In the genomic region with DNA sequence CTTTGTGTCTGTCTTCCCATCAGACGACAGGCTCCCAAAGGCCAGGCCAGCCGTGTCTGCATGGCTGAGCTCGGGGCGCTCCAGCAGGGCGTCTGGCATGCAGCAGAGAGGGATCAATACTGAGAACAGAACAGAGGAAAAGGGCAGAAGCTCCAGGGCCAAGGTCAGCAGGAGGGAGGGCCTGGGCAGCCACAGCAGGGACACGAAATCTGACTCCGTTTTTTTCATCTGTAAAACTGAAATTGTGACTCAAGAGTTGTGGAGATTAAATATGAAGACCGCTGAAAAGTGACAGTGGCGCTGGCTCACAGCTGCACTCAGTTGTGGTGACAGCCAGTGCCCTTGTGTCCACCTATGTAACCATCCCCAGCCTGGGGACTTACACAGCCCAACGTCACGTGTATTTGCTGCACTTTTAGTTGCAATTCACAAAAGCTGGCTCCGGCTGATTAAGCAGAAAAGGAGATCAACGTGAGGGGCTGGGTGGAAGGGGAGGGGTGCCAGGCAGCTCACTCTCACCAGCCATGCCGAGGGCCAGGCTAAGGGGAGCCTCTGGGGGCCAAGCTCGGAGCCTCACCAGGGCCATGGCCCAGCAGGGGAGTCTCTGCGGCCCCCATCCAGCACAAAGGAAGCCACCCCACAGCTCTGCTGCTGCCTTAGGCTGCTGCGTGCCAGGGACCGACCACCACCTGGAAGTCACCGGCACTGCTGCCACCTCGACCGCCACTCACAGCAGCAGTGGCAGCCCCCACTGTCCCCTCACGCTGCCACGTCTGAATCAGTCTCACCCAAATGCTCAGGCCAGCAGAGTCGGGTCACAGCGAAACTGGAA, we compare ENCODE assay signal across 1 cellular context.
A peak's percentile ranks its signal among the peaks of the same experiment; 100 is the strongest.
TF ChIP-seq lines count a peak whose summit lies in the region.

No MANE protein-coding gene starts in this region.

TF ChIP-seq in HepG2, 621 proteins besides CTCF, POLR2A, EP300 and RAD21 (continued from another document and continues in another):
- TF ChIP-seq NR2F2 (IDR thresholded peaks at IDR 0.05; ENCODE audit: borderline replicate concordance, low read depth) (0 out of 2 replicates have a peak, but pooled peaks have one; percentile 18), PHF20 (CRISPR knock-in tag; IDR thresholded peaks at IDR 0.05) (peak; percentile 55; the same call in 1 of the 2 replicates), ZNF660 (CRISPR knock-in tag; IDR thresholded peaks at IDR 0.05; ENCODE audit: borderline replicate concordance, low read depth) (no peak), MXI1 (IDR thresholded peaks at IDR 0.05; ENCODE audit: borderline replicate concordance, low read depth, low read length) (peak; percentile 33; the same call in 1 of the 3 replicates), GABPB1 (CRISPR knock-in tag; IDR thresholded peaks at IDR 0.05) (peak; percentile 39; the same call in 1 of the 2 replicates), KDM5B (CRISPR knock-in tag; IDR thresholded peaks at IDR 0.05; ENCODE audit: borderline replicate concordance) (no peak), DPF2 (CRISPR knock-in tag; IDR thresholded peaks at IDR 0.05; ENCODE audit: borderline replicate concordance, low read depth) (peak; percentile 34; the same call in 1 of the 2 replicates), SALL1 (CRISPR knock-in tag; IDR thresholded peaks at IDR 0.05) (peak; percentile 96), TRIM24 (CRISPR knock-in tag; IDR thresholded peaks at IDR 0.05) (no peak), NKX3-1 (CRISPR knock-in tag; IDR thresholded peaks at IDR 0.05) (no peak), ZNF672 (CRISPR knock-in tag; IDR thresholded peaks at IDR 0.05) (0 out of 2 replicates have a peak, but pooled peaks have one; percentile 38), ZNF317 (CRISPR knock-in tag; IDR thresholded peaks at IDR 0.05) (0 out of 2 replicates have a peak, but pooled peaks have one; percentile 9), NR2F1 (CRISPR knock-in tag; IDR thresholded peaks at IDR 0.05) (peak; percentile 46 to 69; a peak in 2 of 4 replicates), ZNF552 (CRISPR knock-in tag; IDR thresholded peaks at IDR 0.05; ENCODE audit: borderline replicate concordance) (0 out of 2 replicates have a peak, but pooled peaks have one; percentile 52), PAX8 (CRISPR knock-in tag; IDR thresholded peaks at IDR 0.05; ENCODE audit: borderline replicate concordance) (0 out of 2 replicates have a peak, but pooled peaks have one; percentile 27), ZNF460 (CRISPR knock-in tag; IDR thresholded peaks at IDR 0.05; ENCODE audit: borderline replicate concordance) (no peak), ATF7 (IDR thresholded peaks at IDR 0.05) (no peak), ATF7 (CRISPR knock-in tag; IDR thresholded peaks at IDR 0.05) (no peak), SOX13 (IDR thresholded peaks at IDR 0.05) (no peak), SOX13 (CRISPR knock-in tag; conservative IDR thresholded peaks at IDR 0.05 in 1 of 2, IDR thresholded peaks at IDR 0.05 in 1 of 2) (peak in 1 of 2 experiments; percentile 59; a peak in 2 of 4 replicates), ZNF883 (CRISPR knock-in tag; IDR thresholded peaks at IDR 0.05; ENCODE audit: not compliant biosample characterization) (peak; percentile 0), ZSCAN29 (CRISPR knock-in tag; conservative IDR thresholded peaks at IDR 0.05) (0 out of 2 replicates have a peak, but pooled peaks have one; percentile 38), ISL2 (CRISPR knock-in tag; IDR thresholded peaks at IDR 0.05) (no peak), SAP130 (CRISPR knock-in tag; IDR thresholded peaks at IDR 0.05; ENCODE audit: low read depth) (peak; percentile 33; the same call in 1 of the 2 replicates), TBL1XR1 (IDR thresholded peaks at IDR 0.05; ENCODE audit: borderline replicate concordance, low read length, partially characterized antibody) (peak; percentile 86)
- TF ChIP-seq, protein P1, sequence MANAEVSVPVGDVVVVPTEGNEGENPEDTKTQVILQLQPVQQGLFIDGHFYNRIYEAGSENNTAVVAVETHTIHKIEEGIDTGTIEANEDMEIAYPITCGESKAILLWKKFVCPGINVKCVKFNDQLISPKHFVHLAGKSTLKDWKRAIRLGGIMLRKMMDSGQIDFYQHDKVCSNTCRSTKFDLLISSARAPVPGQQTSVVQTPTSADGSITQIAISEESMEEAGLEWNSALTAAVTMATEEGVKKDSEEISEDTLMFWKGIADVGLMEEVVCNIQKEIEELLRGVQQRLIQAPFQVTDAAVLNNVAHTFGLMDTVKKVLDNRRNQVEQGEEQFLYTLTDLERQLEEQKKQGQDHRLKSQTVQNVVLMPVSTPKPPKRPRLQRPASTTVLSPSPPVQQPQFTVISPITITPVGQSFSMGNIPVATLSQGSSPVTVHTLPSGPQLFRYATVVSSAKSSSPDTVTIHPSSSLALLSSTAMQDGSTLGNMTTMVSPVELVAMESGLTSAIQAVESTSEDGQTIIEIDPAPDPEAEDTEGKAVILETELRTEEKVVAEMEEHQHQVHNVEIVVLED (CRISPR knock-in tag; IDR thresholded peaks at IDR 0.05; ENCODE audit: borderline replicate concordance), result 0 out of 2 replicates have a peak, but pooled peaks have one; percentile 37
- TF ChIP-seq, protein P2, sequence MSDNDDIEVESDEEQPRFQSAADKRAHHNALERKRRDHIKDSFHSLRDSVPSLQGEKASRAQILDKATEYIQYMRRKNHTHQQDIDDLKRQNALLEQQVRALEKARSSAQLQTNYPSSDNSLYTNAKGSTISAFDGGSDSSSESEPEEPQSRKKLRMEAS (IDR thresholded peaks at IDR 0.05), result no peak
- TF ChIP-seq, protein P3, sequence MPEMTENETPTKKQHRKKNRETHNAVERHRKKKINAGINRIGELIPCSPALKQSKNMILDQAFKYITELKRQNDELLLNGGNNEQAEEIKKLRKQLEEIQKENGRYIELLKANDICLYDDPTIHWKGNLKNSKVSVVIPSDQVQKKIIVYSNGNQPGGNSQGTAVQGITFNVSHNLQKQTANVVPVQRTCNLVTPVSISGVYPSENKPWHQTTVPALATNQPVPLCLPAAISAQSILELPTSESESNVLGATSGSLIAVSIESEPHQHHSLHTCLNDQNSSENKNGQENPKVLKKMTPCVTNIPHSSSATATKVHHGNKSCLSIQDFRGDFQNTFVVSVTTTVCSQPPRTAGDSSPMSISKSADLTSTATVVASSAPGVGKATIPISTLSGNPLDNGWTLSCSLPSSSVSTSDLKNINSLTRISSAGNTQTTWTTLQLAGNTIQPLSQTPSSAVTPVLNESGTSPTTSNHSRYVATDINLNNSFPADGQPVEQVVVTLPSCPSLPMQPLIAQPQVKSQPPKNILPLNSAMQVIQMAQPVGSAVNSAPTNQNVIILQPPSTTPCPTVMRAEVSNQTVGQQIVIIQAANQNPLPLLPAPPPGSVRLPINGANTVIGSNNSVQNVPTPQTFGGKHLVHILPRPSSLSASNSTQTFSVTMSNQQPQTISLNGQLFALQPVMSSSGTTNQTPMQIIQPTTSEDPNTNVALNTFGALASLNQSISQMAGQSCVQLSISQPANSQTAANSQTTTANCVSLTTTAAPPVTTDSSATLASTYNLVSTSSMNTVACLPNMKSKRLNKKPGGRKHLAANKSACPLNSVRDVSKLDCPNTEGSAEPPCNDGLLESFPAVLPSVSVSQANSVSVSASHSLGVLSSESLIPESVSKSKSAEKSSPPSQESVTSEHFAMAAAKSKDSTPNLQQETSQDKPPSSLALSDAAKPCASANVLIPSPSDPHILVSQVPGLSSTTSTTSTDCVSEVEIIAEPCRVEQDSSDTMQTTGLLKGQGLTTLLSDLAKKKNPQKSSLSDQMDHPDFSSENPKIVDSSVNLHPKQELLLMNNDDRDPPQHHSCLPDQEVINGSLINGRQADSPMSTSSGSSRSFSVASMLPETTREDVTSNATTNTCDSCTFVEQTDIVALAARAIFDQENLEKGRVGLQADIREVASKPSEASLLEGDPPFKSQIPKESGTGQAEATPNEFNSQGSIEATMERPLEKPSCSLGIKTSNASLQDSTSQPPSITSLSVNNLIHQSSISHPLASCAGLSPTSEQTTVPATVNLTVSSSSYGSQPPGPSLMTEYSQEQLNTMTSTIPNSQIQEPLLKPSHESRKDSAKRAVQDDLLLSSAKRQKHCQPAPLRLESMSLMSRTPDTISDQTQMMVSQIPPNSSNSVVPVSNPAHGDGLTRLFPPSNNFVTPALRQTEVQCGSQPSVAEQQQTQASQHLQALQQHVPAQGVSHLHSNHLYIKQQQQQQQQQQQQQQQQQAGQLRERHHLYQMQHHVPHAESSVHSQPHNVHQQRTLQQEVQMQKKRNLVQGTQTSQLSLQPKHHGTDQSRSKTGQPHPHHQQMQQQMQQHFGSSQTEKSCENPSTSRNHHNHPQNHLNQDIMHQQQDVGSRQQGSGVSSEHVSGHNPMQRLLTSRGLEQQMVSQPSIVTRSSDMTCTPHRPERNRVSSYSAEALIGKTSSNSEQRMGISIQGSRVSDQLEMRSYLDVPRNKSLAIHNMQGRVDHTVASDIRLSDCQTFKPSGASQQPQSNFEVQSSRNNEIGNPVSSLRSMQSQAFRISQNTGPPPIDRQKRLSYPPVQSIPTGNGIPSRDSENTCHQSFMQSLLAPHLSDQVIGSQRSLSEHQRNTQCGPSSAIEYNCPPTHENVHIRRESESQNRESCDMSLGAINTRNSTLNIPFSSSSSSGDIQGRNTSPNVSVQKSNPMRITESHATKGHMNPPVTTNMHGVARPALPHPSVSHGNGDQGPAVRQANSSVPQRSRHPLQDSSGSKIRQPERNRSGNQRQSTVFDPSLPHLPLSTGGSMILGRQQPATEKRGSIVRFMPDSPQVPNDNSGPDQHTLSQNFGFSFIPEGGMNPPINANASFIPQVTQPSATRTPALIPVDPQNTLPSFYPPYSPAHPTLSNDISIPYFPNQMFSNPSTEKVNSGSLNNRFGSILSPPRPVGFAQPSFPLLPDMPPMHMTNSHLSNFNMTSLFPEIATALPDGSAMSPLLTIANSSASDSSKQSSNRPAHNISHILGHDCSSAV (CRISPR knock-in tag; IDR thresholded peaks at IDR 0.05; ENCODE audit: borderline replicate concordance), result 0 out of 2 replicates have a peak, but pooled peaks have one; percentile 34
- TF ChIP-seq, protein P4, sequence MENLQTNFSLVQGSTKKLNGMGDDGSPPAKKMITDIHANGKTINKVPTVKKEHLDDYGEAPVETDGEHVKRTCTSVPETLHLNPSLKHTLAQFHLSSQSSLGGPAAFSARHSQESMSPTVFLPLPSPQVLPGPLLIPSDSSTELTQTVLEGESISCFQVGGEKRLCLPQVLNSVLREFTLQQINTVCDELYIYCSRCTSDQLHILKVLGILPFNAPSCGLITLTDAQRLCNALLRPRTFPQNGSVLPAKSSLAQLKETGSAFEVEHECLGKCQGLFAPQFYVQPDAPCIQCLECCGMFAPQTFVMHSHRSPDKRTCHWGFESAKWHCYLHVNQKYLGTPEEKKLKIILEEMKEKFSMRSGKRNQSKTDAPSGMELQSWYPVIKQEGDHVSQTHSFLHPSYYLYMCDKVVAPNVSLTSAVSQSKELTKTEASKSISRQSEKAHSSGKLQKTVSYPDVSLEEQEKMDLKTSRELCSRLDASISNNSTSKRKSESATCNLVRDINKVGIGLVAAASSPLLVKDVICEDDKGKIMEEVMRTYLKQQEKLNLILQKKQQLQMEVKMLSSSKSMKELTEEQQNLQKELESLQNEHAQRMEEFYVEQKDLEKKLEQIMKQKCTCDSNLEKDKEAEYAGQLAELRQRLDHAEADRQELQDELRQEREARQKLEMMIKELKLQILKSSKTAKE (CRISPR knock-in tag; IDR thresholded peaks at IDR 0.05; ENCODE audit: borderline replicate concordance), result peak; percentile 86
- TF ChIP-seq, protein P5, sequence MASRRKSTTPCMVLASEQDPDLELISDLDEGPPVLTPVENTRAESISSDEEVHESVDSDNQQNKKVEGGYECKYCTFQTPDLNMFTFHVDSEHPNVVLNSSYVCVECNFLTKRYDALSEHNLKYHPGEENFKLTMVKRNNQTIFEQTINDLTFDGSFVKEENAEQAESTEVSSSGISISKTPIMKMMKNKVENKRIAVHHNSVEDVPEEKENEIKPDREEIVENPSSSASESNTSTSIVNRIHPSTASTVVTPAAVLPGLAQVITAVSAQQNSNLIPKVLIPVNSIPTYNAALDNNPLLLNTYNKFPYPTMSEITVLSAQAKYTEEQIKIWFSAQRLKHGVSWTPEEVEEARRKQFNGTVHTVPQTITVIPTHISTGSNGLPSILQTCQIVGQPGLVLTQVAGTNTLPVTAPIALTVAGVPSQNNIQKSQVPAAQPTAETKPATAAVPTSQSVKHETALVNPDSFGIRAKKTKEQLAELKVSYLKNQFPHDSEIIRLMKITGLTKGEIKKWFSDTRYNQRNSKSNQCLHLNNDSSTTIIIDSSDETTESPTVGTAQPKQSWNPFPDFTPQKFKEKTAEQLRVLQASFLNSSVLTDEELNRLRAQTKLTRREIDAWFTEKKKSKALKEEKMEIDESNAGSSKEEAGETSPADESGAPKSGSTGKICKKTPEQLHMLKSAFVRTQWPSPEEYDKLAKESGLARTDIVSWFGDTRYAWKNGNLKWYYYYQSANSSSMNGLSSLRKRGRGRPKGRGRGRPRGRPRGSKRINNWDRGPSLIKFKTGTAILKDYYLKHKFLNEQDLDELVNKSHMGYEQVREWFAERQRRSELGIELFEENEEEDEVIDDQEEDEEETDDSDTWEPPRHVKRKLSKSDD (CRISPR knock-in tag; IDR thresholded peaks at IDR 0.05; ENCODE audit: low read depth), result peak; percentile 73; the same call in 1 of the 2 replicates
- TF ChIP-seq, protein P6, sequence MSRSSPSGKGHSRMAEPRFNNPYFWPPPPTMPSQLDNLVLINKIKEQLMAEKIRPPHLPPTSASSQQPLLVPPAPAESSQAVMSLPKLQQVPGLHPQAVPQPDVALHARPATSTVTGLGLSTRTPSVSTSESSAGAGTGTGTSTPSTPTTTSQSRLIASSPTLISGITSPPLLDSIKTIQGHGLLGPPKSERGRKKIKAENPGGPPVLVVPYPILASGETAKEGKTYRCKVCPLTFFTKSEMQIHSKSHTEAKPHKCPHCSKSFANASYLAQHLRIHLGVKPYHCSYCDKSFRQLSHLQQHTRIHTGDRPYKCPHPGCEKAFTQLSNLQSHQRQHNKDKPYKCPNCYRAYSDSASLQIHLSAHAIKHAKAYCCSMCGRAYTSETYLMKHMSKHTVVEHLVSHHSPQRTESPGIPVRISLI (CRISPR knock-in tag; IDR thresholded peaks at IDR 0.05; ENCODE audit: borderline replicate concordance), result peak; percentile 65; the same call in 1 of the 2 replicates
- TF ChIP-seq, protein P7, sequence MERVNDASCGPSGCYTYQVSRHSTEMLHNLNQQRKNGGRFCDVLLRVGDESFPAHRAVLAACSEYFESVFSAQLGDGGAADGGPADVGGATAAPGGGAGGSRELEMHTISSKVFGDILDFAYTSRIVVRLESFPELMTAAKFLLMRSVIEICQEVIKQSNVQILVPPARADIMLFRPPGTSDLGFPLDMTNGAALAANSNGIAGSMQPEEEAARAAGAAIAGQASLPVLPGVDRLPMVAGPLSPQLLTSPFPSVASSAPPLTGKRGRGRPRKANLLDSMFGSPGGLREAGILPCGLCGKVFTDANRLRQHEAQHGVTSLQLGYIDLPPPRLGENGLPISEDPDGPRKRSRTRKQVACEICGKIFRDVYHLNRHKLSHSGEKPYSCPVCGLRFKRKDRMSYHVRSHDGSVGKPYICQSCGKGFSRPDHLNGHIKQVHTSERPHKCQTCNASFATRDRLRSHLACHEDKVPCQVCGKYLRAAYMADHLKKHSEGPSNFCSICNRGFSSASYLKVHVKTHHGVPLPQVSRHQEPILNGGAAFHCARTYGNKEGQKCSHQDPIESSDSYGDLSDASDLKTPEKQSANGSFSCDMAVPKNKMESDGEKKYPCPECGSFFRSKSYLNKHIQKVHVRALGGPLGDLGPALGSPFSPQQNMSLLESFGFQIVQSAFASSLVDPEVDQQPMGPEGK (CRISPR knock-in tag; IDR thresholded peaks at IDR 0.05), result peak; percentile 9; the same call in 1 of the 2 replicates
- TF ChIP-seq, protein P8, sequence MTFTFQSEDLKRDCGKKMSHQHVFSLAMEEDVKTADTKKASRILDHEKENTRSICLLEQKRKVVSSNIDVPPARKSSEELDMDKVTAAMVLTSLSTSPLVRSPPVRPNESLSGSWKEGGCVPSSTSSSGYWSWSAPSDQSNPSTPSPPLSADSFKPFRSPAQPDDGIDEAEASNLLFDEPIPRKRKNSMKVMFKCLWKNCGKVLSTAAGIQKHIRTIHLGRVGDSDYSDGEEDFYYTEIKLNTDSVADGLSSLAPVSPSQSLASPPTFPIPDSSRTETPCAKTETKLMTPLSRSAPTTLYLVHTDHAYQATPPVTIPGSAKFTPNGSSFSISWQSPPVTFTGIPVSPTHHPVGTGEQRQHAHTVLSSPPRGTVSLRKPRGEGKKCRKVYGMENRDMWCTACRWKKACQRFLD (CRISPR knock-in tag; IDR thresholded peaks at IDR 0.05; ENCODE audit: borderline replicate concordance), result no peak
